ENCODE assay signal across 19 cellular contexts in genomic region chr9:81599837-81600236, GRCh38.
DNase-seq lines count a peak whose midpoint lies in the region.
"Had no signal": no experiment of that assay in that cellular context is flagged by ENCODE, and none has a peak within 500 bp of the region (broad histone marks: within the 10 kb centered on the region; RNA-seq: fewer than 3 reads in every experiment).

No MANE protein-coding gene starts in this region.

- H4K91ac ChIP-seq in trophoblast cell (ENCODE audit: low read depth, low read length): no peak overlapping the region

- no peak overlapping the region for H3K4me3 ChIP-seq in H7 (ENCODE audit: insufficient read depth, low read depth, low read length)
- no peak overlapping the region for H3K4me3 ChIP-seq in trophoblast cell (ENCODE audit: low read depth, low read length)
- H3K4me3 ChIP-seq: sigmoid colon, upper lobe of left lung had no signal

- no peaks in the 10 kb centered on the region for H3K79me2 ChIP-seq in trophoblast cell (ENCODE audit: control insufficient read depth, insufficient read depth, low read length, poor library complexity)

- no peak overlapping the region for H2BK12ac ChIP-seq in trophoblast cell (ENCODE audit: low read length)

- H3K4ac ChIP-seq in trophoblast cell (ENCODE audit: low read depth, low read length): no peak overlapping the region

- H3K27ac ChIP-seq in trophoblast cell (ENCODE audit: low read depth, low read length): no peak overlapping the region

- no peak overlapping the region for H2AK5ac ChIP-seq in trophoblast cell (ENCODE audit: low read length)

- H3K36me3 ChIP-seq in H7 (replicated peaks; ENCODE audit: control insufficient read depth, insufficient read depth, low read length): peaks cover 2% of the 10 kb centered on the region
- H3K36me3 ChIP-seq in trophoblast cell (ENCODE audit: control insufficient read depth in 1 of 2, insufficient read depth in 2 of 2, low read length in 2 of 2): peaks cover 7 to 18% of the 10 kb centered on the region in 2 experiments

- no peak overlapping the region for H2AFZ ChIP-seq in trophoblast cell (ENCODE audit: insufficient read depth, low read length, poor library complexity)

- H3K79me1 ChIP-seq in trophoblast cell (ENCODE audit: low read length): no peaks in the 10 kb centered on the region

- no peak overlapping the region for H4K8ac ChIP-seq in trophoblast cell (ENCODE audit: low read depth, low read length)

- H3K14ac ChIP-seq in trophoblast cell (ENCODE audit: low read length): no peak overlapping the region

- no peak overlapping the region for H3K18ac ChIP-seq in trophoblast cell (ENCODE audit: low read length)

- H3K23ac ChIP-seq in trophoblast cell (ENCODE audit: low read length): no peak overlapping the region

- no peak overlapping the region for H2BK5ac ChIP-seq in trophoblast cell (ENCODE audit: low read depth, low read length, poor library complexity)

- H2BK120ac ChIP-seq in trophoblast cell (ENCODE audit: insufficient read depth, low read length, poor library complexity): no peak overlapping the region

- no peak overlapping the region for H3K9ac ChIP-seq in trophoblast cell (ENCODE audit: low read length)

- H3K9me3 ChIP-seq in trophoblast cell (ENCODE audit: insufficient read depth, low read depth, low read length): no peaks in the 10 kb centered on the region
- H3K9me3 ChIP-seq: sigmoid colon, upper lobe of left lung had no signal

- DNase-seq in CD1c-positive myeloid dendritic cell (ENCODE audit: extremely low spot score): peak; percentile 68
- peak; percentile 29 for DNase-seq in NOMO-1 treated with DMSO at 0.1 percent for 48 hours (lab: John Stamatoyannopoulos, UW; ENCODE audit: unreplicated experiment)
- DNase-seq in dermis blood vessel endothelial cell: peak; percentile 63
- DNase-seq in left kidney (ENCODE audit: low read depth, low spot score): peak; percentile 26
- no peak for DNase-seq in HCEC 1CT
- no peak for DNase-seq in H7
- DNase-seq in trophoblast cell: no peak
- no peak for DNase-seq in activated T-cell treated with anti-CD3 and anti-CD28 coated beads for 4 hours
- DNase-seq: activated CD4-positive, CD25-positive, alpha-beta regulatory T cell treated with anti-CD3 and anti-CD28 coated beads, Interleukin-2, amount 50 U/mL, for 72 hours; activated naive CD8-positive, alpha-beta T cell treated with anti-CD3 and anti-CD28 coated beads, Interleukin-2, amount 10 ng/mL, durations not matched to agents 7 days and 5 days; CD4-positive, alpha-beta T cell; effector CD8-positive, alpha-beta T cell; MM.1S; NCI-H1930; NCI-H446; NK-92 treated with Interleukin-12 subunit alpha and Interleukin-12 subunit beta, amount 100 ng/mL, for 24 hours; nucleus accumbens; sigmoid colon; upper lobe of left lung had no signal

- H3K4me2 ChIP-seq in trophoblast cell (ENCODE audit: low read length): no peak overlapping the region

- peaks cover 6 to 7% of the 10 kb centered on the region in 2 experiments for H3K4me1 ChIP-seq in trophoblast cell (ENCODE audit: control insufficient read depth in 1 of 2, insufficient read depth in 2 of 2, low read length in 2 of 2)

- no CpG with 5 or more reads among the region's 1 CpG for WGBS in trophoblast cell (ENCODE audit: extremely low coverage, insufficient coverage, insufficient read length)

- no peaks in the 10 kb centered on the region for H3K27me3 ChIP-seq in H7 (ENCODE audit: control insufficient read depth, insufficient read depth, low read length)
- no peaks in the 10 kb centered on the region for H3K27me3 ChIP-seq in trophoblast cell (ENCODE audit: insufficient read depth, low read length)
- H3K27me3 ChIP-seq: sigmoid colon, upper lobe of left lung had no signal

- no peak overlapping the region for H4K12ac ChIP-seq in trophoblast cell (ENCODE audit: low read depth, low read length)

Comparison
In these comparisons a context has a peak if more than half of its experiments do, and no peak if none do; other contexts are left out.
1. DNase-seq: peak in CD1c-positive myeloid dendritic cell (single experiment), NOMO-1 treated with DMSO at 0.1 percent for 48 hours (single experiment), dermis blood vessel endothelial cell (single experiment) and left kidney (single experiment); none in HCEC 1CT (single experiment), H7 (single experiment), trophoblast cell (0 of 2) and activated T-cell treated with anti-CD3 and anti-CD28 coated beads for 4 hours (single experiment).